Comparison of ENCODE assay signal across 21 cellular contexts in genomic region chr5:6603643-6604042, GRCh38.
"Had no signal": no experiment of that assay in that cellular context is flagged by ENCODE, and none has a peak within 500 bp of the region (broad histone marks: within the 10 kb centered on the region; RNA-seq: fewer than 3 reads in every experiment).

No MANE protein-coding gene starts in this region.

- H3K27ac ChIP-seq: colonic mucosa, foreskin keratinocyte, tibial nerve, uterus had no signal

- H3K36me3 ChIP-seq: uterus had no signal

- ATAC-seq: activated CD4-positive, alpha-beta T cell treated with anti-CD3 and anti-CD28 coated beads for 36 hours; activated CD8-positive, alpha-beta memory T cell treated with anti-CD3 and anti-CD28 coated beads, Interleukin-2, amount 10 ng/mL, durations not matched to agents 7 days and 5 days; activated T-helper 17 cell treated with anti-CD3 and anti-CD28 coated beads, Interleukin-2, amount 50 U/mL, for 72 hours; foreskin keratinocyte; WTC11 had no signal

- FAIRE-seq: TTC549 had no signal

- H3K4me3 ChIP-seq: colonic mucosa, tibial nerve, uterus had no signal

- H3K27me3 ChIP-seq: colonic mucosa, foreskin keratinocyte, tibial nerve, uterus had no signal

- DNase-seq: activated CD4-positive, alpha-beta memory T cell treated with anti-CD3 and anti-CD28 coated beads for 36 hours; activated CD4-positive, alpha-beta T cell treated with anti-CD3 and anti-CD28 coated beads for 36 hours; activated CD8-positive, alpha-beta memory T cell treated with anti-CD3 and anti-CD28 coated beads, Interleukin-2, amount 10 ng/mL, durations not matched to agents 7 days and 5 days; activated naive CD4-positive, alpha-beta T cell; activated naive CD8-positive, alpha-beta T cell treated with anti-CD3 and anti-CD28 coated beads for 36 hours; activated T-cell treated with anti-CD3 and anti-CD28 coated beads, Interleukin-2, amount 50 U/mL, for 1 hour; amniotic stem cell; colonic mucosa; foreskin keratinocyte; glutamatergic neuron; midbrain; nephron progenitor cell; posterior cingulate gyrus; stimulated activated CD4-positive, alpha-beta T cell treated with anti-CD3 and anti-CD28 coated beads, Interleukin-12 subunit alpha, Interleukin-12 subunit beta, amount 100 ng/mL, for 4 hours; stimulated activated CD4-positive, alpha-beta T cell treated with anti-CD3 and anti-CD28 coated beads, Interleukin-1b, Interleukin-23, amount 100 ng/mL, for 48 hours; stimulated activated naive CD4-positive, alpha-beta T cell treated with Interleukin-2 at 50 U/mL for 16 hours; uterus had no signal

- H3K4me1 ChIP-seq: colonic mucosa, foreskin keratinocyte, tibial nerve, uterus had no signal

- H3K9me3 ChIP-seq: colonic mucosa, tibial nerve, uterus had no signal
